8 cellular contexts compared by ENCODE assay signal in the genomic region with DNA sequence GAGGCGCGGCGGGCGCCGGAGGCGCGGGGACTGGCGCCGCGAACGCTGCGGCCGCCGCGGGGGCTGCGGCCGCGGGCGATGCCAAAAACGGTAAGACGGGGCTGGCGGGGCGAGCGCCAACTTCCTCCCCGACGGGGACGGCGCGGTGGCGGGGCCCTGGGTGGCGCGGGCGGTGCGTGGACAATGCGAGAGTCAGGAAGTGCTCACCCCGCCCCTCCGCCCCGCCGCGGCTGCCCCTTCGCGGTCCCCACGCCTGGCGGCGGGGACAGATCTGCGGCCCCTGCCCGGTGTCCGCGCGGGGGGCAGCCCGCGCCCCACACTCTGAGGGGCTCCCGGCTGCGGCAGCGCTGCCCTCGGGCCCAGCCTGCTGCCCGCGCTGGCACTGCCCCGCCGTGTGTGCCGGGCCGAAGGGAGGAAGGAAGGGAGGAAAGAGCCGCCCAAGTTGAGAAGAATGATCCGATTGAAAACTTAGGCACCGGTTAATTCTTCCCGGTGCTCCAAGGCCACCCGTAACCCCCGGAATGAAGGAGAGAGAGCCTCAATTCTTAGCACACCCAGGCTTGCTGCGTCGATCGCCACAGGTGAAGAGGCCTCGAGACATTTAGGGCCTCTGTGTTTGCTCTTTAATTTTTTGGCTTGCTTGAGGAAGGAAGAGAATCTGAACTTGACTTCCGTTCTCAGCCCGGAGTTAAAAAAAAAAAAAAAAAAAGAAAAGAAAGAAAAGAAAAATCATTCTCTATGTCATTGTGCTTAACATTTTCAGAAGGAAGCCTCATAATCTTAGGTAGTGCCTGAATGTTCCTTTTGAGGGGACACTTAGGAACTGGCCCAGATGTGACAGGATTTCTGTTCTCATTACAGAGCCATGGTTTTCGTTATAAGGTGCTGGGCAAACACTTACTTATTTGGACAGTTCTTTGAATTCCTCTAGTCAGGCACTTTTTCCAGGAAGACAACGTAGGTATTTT. TPM values are rescaled to one million over a fixed set of nuclear protein-coding genes. Genes with fewer than 3 reads are reported as not detected.
A peak's percentile ranks its signal among the peaks of the same experiment; 100 is the strongest.
DNase-seq lines count a peak whose midpoint lies in the region; ATAC-seq and TF ChIP-seq lines count a peak whose summit lies in the region.

No MANE protein-coding gene starts in this region.

- no peaks in the 10 kb centered on the region for H4K20me1 ChIP-seq in PC-9 (ENCODE audit: insufficient read depth)

- peaks cover 11% of the 10 kb centered on the region for H3K4me1 ChIP-seq in PC-9 (replicated peaks; ENCODE audit: insufficient read depth)
- H3K4me1 ChIP-seq in neuron (ENCODE audit: insufficient read depth, low read length): peaks cover 7% of the 10 kb centered on the region
- H3K4me1 ChIP-seq in aorta (ENCODE audit: control insufficient read depth in 1 of 2, insufficient read depth in 2 of 2, low read length in 2 of 2): peaks cover 2 to 7% of the 10 kb centered on the region in 2 donors

- peak; percentile 50 for DNase-seq in NCI-H748 (lab: John Stamatoyannopoulos, UW; ENCODE audit: unreplicated experiment)
- DNase-seq in NCI-H748 treated with DMSO at 0.1 percent for 48 hours (lab: John Stamatoyannopoulos, UW): no peak
- DNase-seq in PC-9: peak; percentile 9 to 54
- DNase-seq in activated gamma-delta T cell treated with Interleukin-2 at 50 U/mL for 16 hours: peak; percentile 65
- peak; percentile 54 for DNase-seq in germinal center (ENCODE audit: low spot score)
- DNase-seq in aorta: peak; percentile 84 to 92

- H3K9me2 ChIP-seq in PC-9 (ENCODE audit: insufficient read depth): no peaks in the 10 kb centered on the region

- H3K79me2 ChIP-seq in PC-9 (ENCODE audit: low read depth): peaks cover 27% of the 10 kb centered on the region

- H3K4me3 ChIP-seq in PC-9 (peak overlapping the region; percentile 76), neuron (ENCODE audit: low read length) (peak overlapping the region; percentile 84), aorta (ENCODE audit: low read length in 2 of 2) (peak overlapping the region; percentile 96 to 100)

- H3K27ac ChIP-seq in PC-9: no peak overlapping the region
- H3K27ac ChIP-seq in aorta (ENCODE audit: low read depth in 1 of 2, low read length in 2 of 2): peak overlapping the region; percentile 71 to 84

- POLR2A ChIA-PET in PC-9 (lab: Charles Lee; ENCODE audit: unreplicated experiment): no interaction called here

- BruUV-seq in PC-9 (replicated peaks; lab: Mats Ljungman, UMichigan): TSS peak; percentile 43

- peaks cover 13% of the 10 kb centered on the region; the same call in 1 of the 2 replicates for H3F3A ChIP-seq in PC-9 (ENCODE audit: insufficient read depth, low read depth)

- H3K9me3 ChIP-seq in PC-9 (ENCODE audit: insufficient read depth, low read depth): no peaks in the 10 kb centered on the region
- no peaks in the 10 kb centered on the region for H3K9me3 ChIP-seq in neuron (ENCODE audit: low read length)
- H3K9me3 ChIP-seq in aorta (ENCODE audit: control insufficient read depth, low read length): no peaks in the 10 kb centered on the region

- ATAC-seq in HG02973 (IDR thresholded peaks at IDR 0.05; ENCODE audit: unreplicated experiment) (peak; percentile 28), aorta (ENCODE audit: low FRiP score) (peak; percentile 62)

- H3K27me3 ChIP-seq in PC-9 (ENCODE audit: insufficient read depth, low read depth): no peaks in the 10 kb centered on the region
- H3K27me3 ChIP-seq in neuron (ENCODE audit: insufficient read depth, low read length): no peaks in the 10 kb centered on the region
- H3K27me3 ChIP-seq in aorta (ENCODE audit: control insufficient read depth in 1 of 2, insufficient read depth in 2 of 2, low read length in 1 of 2): no peaks in the 10 kb centered on the region

- H3K36me3 ChIP-seq in PC-9 (ENCODE audit: low read depth) (no peaks in the 10 kb centered on the region), neuron (ENCODE audit: insufficient read depth, low read length) (no peaks in the 10 kb centered on the region), aorta (ENCODE audit: control insufficient read depth in 1 of 2, insufficient read depth in 2 of 2, low read length in 1 of 2) (no peaks in the 10 kb centered on the region)

- no peak for TF ChIP-seq CTCF in PC-9 (conservative IDR thresholded peaks at IDR 0.05)

- intact Hi-C loops in PC-9 (cut with micrococcal nuclease; ENCODE audit: unreplicated experiment) (loop anchor here (5.0 kb wide), 1 partner anchor 319 kb away; no protein-coding TSS in a partner anchor), aorta (cut with DNase I) (loop anchor here (5.0 kb wide), 1 partner anchor 109 kb away; a partner anchor contains a TSS)

- CTCF ChIA-PET in PC-9 (lab: Charles Lee): no interaction called here

- peak overlapping the region; percentile 91 for H3K4me2 ChIP-seq in PC-9

- WGBS in aorta, 2 donors: 0 to 1% methylated on average over 34 to 76 of the region's 76 CpGs

- H2AFZ ChIP-seq in PC-9 (peak overlapping the region; percentile 98), neuron (ENCODE audit: low read depth, low read length) (peak overlapping the region; percentile 80)

RNA-seq across cellular contexts. Expression of a gene that starts 1.0 kb away (rescaled TPM):
- total RNA-seq in PC-9 (2021) (11.6 and 12.9 TPM in 2 replicates), aorta (10 to 100 TPM; 47.4 to 53.2 TPM)
- 10 to 100 TPM; 12.4 to 28.7 TPM for polyA plus RNA-seq in aorta
